Comparison of ENCODE assay signal across 1 cellular context in the genomic region with DNA sequence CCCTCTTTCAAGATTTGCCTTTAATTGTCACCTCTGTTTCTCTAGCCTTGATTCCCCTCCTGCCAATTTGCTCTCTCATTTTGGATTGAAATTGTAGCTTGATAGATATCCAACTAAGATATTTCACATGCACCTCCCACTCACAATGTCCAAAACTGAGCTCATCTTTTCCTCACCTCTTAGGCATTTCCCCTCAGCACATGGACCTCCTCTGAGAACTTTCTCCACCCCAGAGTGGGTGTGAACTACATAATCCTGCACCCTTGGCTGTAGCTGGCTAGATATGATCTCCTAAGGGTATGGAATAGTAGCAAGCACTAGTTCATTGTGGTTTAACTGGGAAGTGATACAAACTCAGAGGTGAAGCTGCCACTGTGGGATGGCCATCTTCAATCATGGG.
TF ChIP-seq lines count a peak whose summit lies in the region.

No MANE protein-coding gene starts in this region.

TF ChIP-seq in IMR-90, 13 proteins besides CTCF, POLR2A, EP300 and RAD21 (continued from another document):
- TF ChIP-seq SMC3 (IDR thresholded peaks at IDR 0.05; ENCODE audit: low read depth, low read length) (no peak), MXI1 (IDR thresholded peaks at IDR 0.05; ENCODE audit: borderline replicate concordance, low read depth, low read length) (no peak), CEBPB (IDR thresholded peaks at IDR 0.05; ENCODE audit: low read depth, low read length) (no peak), CHD1 (IDR thresholded peaks at IDR 0.05; ENCODE audit: low read depth, low read length) (no peak), RFX5 (IDR thresholded peaks at IDR 0.05; ENCODE audit: low read depth, low read length) (no peak), RCOR1 (IDR thresholded peaks at IDR 0.05; ENCODE audit: insufficient replicate concordance, low read length) (no peak), MAFK (IDR thresholded peaks at IDR 0.05; ENCODE audit: low read depth, low read length) (no peak)
- TF ChIP-seq, protein P1, sequence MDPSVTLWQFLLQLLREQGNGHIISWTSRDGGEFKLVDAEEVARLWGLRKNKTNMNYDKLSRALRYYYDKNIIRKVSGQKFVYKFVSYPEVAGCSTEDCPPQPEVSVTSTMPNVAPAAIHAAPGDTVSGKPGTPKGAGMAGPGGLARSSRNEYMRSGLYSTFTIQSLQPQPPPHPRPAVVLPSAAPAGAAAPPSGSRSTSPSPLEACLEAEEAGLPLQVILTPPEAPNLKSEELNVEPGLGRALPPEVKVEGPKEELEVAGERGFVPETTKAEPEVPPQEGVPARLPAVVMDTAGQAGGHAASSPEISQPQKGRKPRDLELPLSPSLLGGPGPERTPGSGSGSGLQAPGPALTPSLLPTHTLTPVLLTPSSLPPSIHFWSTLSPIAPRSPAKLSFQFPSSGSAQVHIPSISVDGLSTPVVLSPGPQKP (IDR thresholded peaks at IDR 0.05; ENCODE audit: borderline replicate concordance, low read depth, low read length) = no peak
